Comparison of ENCODE assay signal across 29 cellular contexts in the genomic region with DNA sequence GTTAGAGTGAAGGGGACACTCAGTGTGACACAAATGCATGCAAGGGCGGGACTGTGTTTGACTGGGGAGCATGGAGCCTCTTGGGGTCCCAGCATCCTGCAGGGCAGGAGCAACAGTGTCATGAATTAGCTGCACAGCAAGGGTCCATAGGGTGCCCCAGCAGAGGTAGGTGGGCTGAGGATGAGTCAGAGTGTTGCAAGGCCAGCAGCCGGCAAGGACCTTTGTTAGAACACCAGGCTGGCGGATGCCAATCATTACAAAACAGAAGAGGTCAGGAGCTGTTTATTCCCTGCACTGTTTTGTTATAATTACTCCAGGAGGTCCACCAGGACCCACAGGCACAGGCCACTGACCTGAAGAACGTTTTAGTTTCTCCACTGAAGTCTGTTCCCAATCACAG.
"Had no signal": no experiment of that assay in that cellular context is flagged by ENCODE, and none has a peak within 500 bp of the region (broad histone marks: within the 10 kb centered on the region; RNA-seq: fewer than 3 reads in every experiment).

No MANE protein-coding gene starts in this region.

- ATAC-seq: activated CD8-positive, alpha-beta T cell treated with anti-CD3 and anti-CD28 coated beads, Interleukin-2, amount 10 ng/mL, durations not matched to agents 7 days and 5 days; activated naive CD8-positive, alpha-beta T cell treated with anti-CD3 and anti-CD28 coated beads, Interleukin-2, amount 50 U/mL, for 24 hours had no signal

- H3K27ac Mint-ChIP-seq: activated CD4-positive, alpha-beta T cell treated with anti-CD3 and anti-CD28 coated beads, Interleukin-2, amount 10 ng/mL, durations not matched to agents 24 days and 14 days; activated CD8-positive, alpha-beta T cell treated with anti-CD3 and anti-CD28 coated beads, Interleukin-2, amount 10 ng/mL, durations not matched to agents 7 days and 5 days; activated naive CD4-positive, alpha-beta T cell treated with anti-CD3 and anti-CD28 coated beads, Interleukin-2, amount 10 ng/mL, durations not matched to agents 7 days and 5 days; activated naive CD8-positive, alpha-beta T cell; activated naive CD8-positive, alpha-beta T cell treated with anti-CD3 and anti-CD28 coated beads, Interleukin-2, amount 50 U/mL, for 24 hours; activated T-cell treated with anti-CD3 and anti-CD28 coated beads, Interleukin-2, amount 50 U/mL, for 24 hours; T-helper 1 cell treated with Interleukin-12 subunit alpha and Interleukin-12 subunit beta and Interleukin-4 antibody, amounts not matched to agents 30 μg/mL and 1 μg/mL, for 36 hours; T-helper 2 cell treated with Interferon-gamma antibody and Interleukin-4, amounts not matched to agents 5 μg/mL and 100 μg/mL, for 36 hours had no signal

- H3K27me3 Mint-ChIP-seq: activated CD4-positive, alpha-beta T cell treated with anti-CD3 and anti-CD28 coated beads, Interleukin-2, amount 10 ng/mL, durations not matched to agents 24 days and 14 days; activated naive CD4-positive, alpha-beta T cell treated with anti-CD3 and anti-CD28 coated beads, Interleukin-2, amount 10 ng/mL, durations not matched to agents 7 days and 5 days had no signal

- H3K4me1 Mint-ChIP-seq: activated CD4-positive, alpha-beta T cell treated with anti-CD3 and anti-CD28 coated beads, Interleukin-2, amount 10 ng/mL, durations not matched to agents 24 days and 14 days; activated naive CD4-positive, alpha-beta T cell treated with anti-CD3 and anti-CD28 coated beads, Interleukin-2, amount 10 ng/mL, durations not matched to agents 7 days and 5 days; activated naive CD8-positive, alpha-beta T cell treated with anti-CD3 and anti-CD28 coated beads, Interleukin-2, amount 50 U/mL, for 24 hours; central memory CD8-positive, alpha-beta T cell had no signal

- H3K9me3 Mint-ChIP-seq: activated CD4-positive, alpha-beta T cell treated with anti-CD3 and anti-CD28 coated beads, Interleukin-2, amount 10 ng/mL, durations not matched to agents 24 days and 14 days; activated naive CD4-positive, alpha-beta T cell treated with anti-CD3 and anti-CD28 coated beads, Interleukin-2, amount 10 ng/mL, durations not matched to agents 7 days and 5 days; activated naive CD8-positive, alpha-beta T cell treated with anti-CD3 and anti-CD28 coated beads, Interleukin-2, amount 50 U/mL, for 24 hours; activated T-cell treated with anti-CD3 and anti-CD28 coated beads, Interleukin-2, amount 50 U/mL, for 24 hours; brain; central memory CD8-positive, alpha-beta T cell; T-helper 1 cell treated with Interleukin-12 subunit alpha and Interleukin-12 subunit beta and Interleukin-4 antibody, amounts not matched to agents 30 μg/mL and 1 μg/mL, for 36 hours; T-helper 2 cell treated with Interferon-gamma antibody and Interleukin-4, amounts not matched to agents 5 μg/mL and 100 μg/mL, for 36 hours had no signal

- DNase-seq: activated CD4-positive, alpha-beta T cell treated with anti-CD3 and anti-CD28 coated beads, Interleukin-2, amount 10 ng/mL, durations not matched to agents 24 days and 14 days; activated CD4-positive, alpha-beta T cell treated with anti-CD3 and anti-CD28 coated beads, Interleukin-2, amount 50 U/mL, for 48 hours; activated CD8-positive, alpha-beta T cell treated with anti-CD3 and anti-CD28 coated beads, Interleukin-2, amount 10 ng/mL, durations not matched to agents 7 days and 5 days; activated effector memory CD4-positive, alpha-beta T cell treated with Interleukin-2 at 50 U/mL for 16 hours; activated naive CD4-positive, alpha-beta T cell treated with anti-CD3 and anti-CD28 coated beads, Interleukin-2, amount 10 ng/mL, durations not matched to agents 7 days and 5 days; activated naive CD8-positive, alpha-beta T cell treated with anti-CD3 and anti-CD28 coated beads, Interleukin-2, amount 50 U/mL, for 24 hours; activated T-cell treated with anti-CD3 and anti-CD28 coated beads, Interleukin-2, amount 50 U/mL, for 24 hours; anterior cingulate cortex; MM.1S; MV-4-11; NCI-H1105; NCI-H1417 treated with DMSO at 0.1 percent for 48 hours; NCI-H1930; NCI-H2081 treated with DMSO at 0.1 percent for 48 hours; NCI-H226; NCI-H446 treated with DMSO at 0.1 percent for 48 hours; NCI-H524; NCI-H748 treated with DMSO at 0.1 percent for 48 hours; NK-92 treated with Interleukin-12 subunit alpha and Interleukin-12 subunit beta, amount 100 ng/mL, for 24 hours; PC-3; Peyer's patch; RPMI8226; SHP77 treated with DMSO at 0.1 percent for 48 hours; SK-N-SH had no signal

- H3K4me3 Mint-ChIP-seq: activated CD4-positive, alpha-beta T cell treated with anti-CD3 and anti-CD28 coated beads, Interleukin-2, amount 10 ng/mL, durations not matched to agents 24 days and 14 days; activated CD8-positive, alpha-beta T cell treated with anti-CD3 and anti-CD28 coated beads, Interleukin-2, amount 10 ng/mL, durations not matched to agents 7 days and 5 days; activated naive CD4-positive, alpha-beta T cell treated with anti-CD3 and anti-CD28 coated beads, Interleukin-2, amount 10 ng/mL, durations not matched to agents 7 days and 5 days; activated naive CD8-positive, alpha-beta T cell; activated naive CD8-positive, alpha-beta T cell treated with anti-CD3 and anti-CD28 coated beads, Interleukin-2, amount 50 U/mL, for 24 hours; activated T-cell treated with anti-CD3 and anti-CD28 coated beads, Interleukin-2, amount 50 U/mL, for 24 hours; brain; central memory CD8-positive, alpha-beta T cell; T-helper 1 cell treated with Interleukin-12 subunit alpha and Interleukin-12 subunit beta and Interleukin-4 antibody, amounts not matched to agents 30 μg/mL and 1 μg/mL, for 36 hours; T-helper 2 cell treated with Interferon-gamma antibody and Interleukin-4, amounts not matched to agents 5 μg/mL and 100 μg/mL, for 36 hours had no signal

- H3K36me3 Mint-ChIP-seq: activated naive CD4-positive, alpha-beta T cell treated with anti-CD3 and anti-CD28 coated beads, Interleukin-2, amount 10 ng/mL, durations not matched to agents 7 days and 5 days; activated naive CD8-positive, alpha-beta T cell; brain had no signal
